17 cellular contexts compared by ENCODE assay signal in genomic region chr22:44362249-44363040, GRCh38. TPM values are rescaled to one million over a fixed set of nuclear protein-coding genes. Genes with fewer than 3 reads are reported as not detected.
DNase-seq lines count a peak whose midpoint lies in the region; ATAC-seq and TF ChIP-seq lines count a peak whose summit lies in the region.
"Had no signal": no experiment of that assay in that cellular context is flagged by ENCODE, and none has a peak within 500 bp of the region (broad histone marks: within the 10 kb centered on the region; RNA-seq: fewer than 3 reads in every experiment).

No MANE protein-coding gene starts in this region.

- H3K27me3 Mint-ChIP-seq in chondrocyte (ENCODE audit: low read depth) = no peaks in the 10 kb centered on the region

- peak overlapping the region; percentile 81 for H3K27ac Mint-ChIP-seq in chondrocyte (ENCODE audit: unreplicated experiment)
- H3K27ac Mint-ChIP-seq: memory B cell had no signal

- peak overlapping the region; percentile 93 for H2AK9ac ChIP-seq in IMR-90 (replicated peaks; ENCODE audit: low read depth, low read length, poor library complexity)

- H2BK120ac ChIP-seq in IMR-90 (ENCODE audit: low read depth, low read length) = peak overlapping the region; percentile 100

- H3K9ac ChIP-seq in IMR-90 (ENCODE audit: low read depth, low read length) = peak overlapping the region; percentile 8; the same call in 1 of the 2 replicates

- H4K5ac ChIP-seq in IMR-90 (ENCODE audit: low read depth, low read length) = peak overlapping the region; percentile 85

- H3K27ac ChIP-seq in IMR-90 (ENCODE audit: insufficient read depth, low read length) (peak overlapping the region; percentile 96), right atrium auricular region (peak overlapping the region; percentile 72 to 78), skin epidermis (peak overlapping the region in 13 of 21 experiments; percentile 15 to 80 (median 72))
- H3K27ac ChIP-seq: neutrophil had no signal

- no peaks in the 10 kb centered on the region for H3K36me3 Mint-ChIP-seq in chondrocyte (ENCODE audit: low read depth)
- H3K36me3 Mint-ChIP-seq: memory B cell had no signal

- H3K9me3 Mint-ChIP-seq in chondrocyte (ENCODE audit: low read depth) = no peaks in the 10 kb centered on the region
- H3K9me3 Mint-ChIP-seq: central memory CD8-positive, alpha-beta T cell; memory B cell had no signal

- H3K9me3 ChIP-seq in IMR-90 (ENCODE audit: control insufficient read depth, insufficient read depth, low read length) = no peaks in the 10 kb centered on the region
- no peaks in the 10 kb centered on the region for H3K9me3 ChIP-seq in right atrium auricular region
- H3K9me3 ChIP-seq: BE2C, neutrophil had no signal

- H3K4me1 Mint-ChIP-seq in chondrocyte (ENCODE audit: low read depth) = peaks cover 87% of the 10 kb centered on the region
- H3K4me1 Mint-ChIP-seq: central memory CD8-positive, alpha-beta T cell; memory B cell had no signal

- peak overlapping the region; percentile 73 for H2AFZ ChIP-seq in IMR-90 (replicated peaks; ENCODE audit: low read length, poor library complexity)

- H3K18ac ChIP-seq in IMR-90 (ENCODE audit: low read depth, low read length) = peak overlapping the region; percentile 89

- peak overlapping the region; percentile 93 for H2BK20ac ChIP-seq in IMR-90 (ENCODE audit: low read depth, low read length)

- H3K36me3 ChIP-seq in IMR-90 (ENCODE audit: control insufficient read depth, insufficient read depth, low read length) (no peaks in the 10 kb centered on the region), right atrium auricular region (no peaks in the 10 kb centered on the region)
- H3K36me3 ChIP-seq: BE2C, neutrophil had no signal

- H4K20me1 ChIP-seq in IMR-90 (ENCODE audit: insufficient read depth, low read length) = no peaks in the 10 kb centered on the region

- H3K79me1 ChIP-seq in IMR-90 (ENCODE audit: low read depth in 1 of 2, low read length in 2 of 2) = peaks cover 0 to 5% of the 10 kb centered on the region in 2 experiments; a peak in 1 of 4 replicates

- ATAC-seq in IMR-90 (ENCODE audit: low read depth) (no peak), GM21825 (IDR thresholded peaks at IDR 0.05; ENCODE audit: unreplicated experiment) (no peak)

- H3K4ac ChIP-seq in IMR-90 (ENCODE audit: low read depth, low read length) = peak overlapping the region; percentile 99

- peak overlapping the region; percentile 64 for H3K56ac ChIP-seq in IMR-90 (ENCODE audit: extremely low read depth, insufficient read depth, low read length)

- CTCF ChIA-PET in IMR-90 (lab: Yijun Ruan, JAX) = no interaction called here

- H3K4me1 ChIP-seq in IMR-90 (ENCODE audit: control insufficient read depth, insufficient read depth, low read length) = peaks cover 56% of the 10 kb centered on the region
- peaks cover 0 to 65% of the 10 kb centered on the region in 2 donors for H3K4me1 ChIP-seq in right atrium auricular region

- no peaks in the 10 kb centered on the region for H3K27me3 ChIP-seq in IMR-90 (ENCODE audit: control insufficient read depth, insufficient read depth, low read length)
- H3K27me3 ChIP-seq in right atrium auricular region = no peaks in the 10 kb centered on the region
- H3K27me3 ChIP-seq: BE2C had no signal

- TF ChIP-seq POLR2A in IMR-90 (IDR thresholded peaks at IDR 0.05; ENCODE audit: low read depth, low read length) = no peak; the same call in 1 of the 2 replicates

- no peak overlapping the region for H3K4me3 ChIP-seq in IMR-90 (ENCODE audit: insufficient read depth, low read depth, low read length)
- no peak overlapping the region for H3K4me3 ChIP-seq in right atrium auricular region
- H3K4me3 ChIP-seq in skin epidermis = no peak overlapping the region

- 97% methylated on average over 4 of the region's 8 CpGs; no CpG with 5 or more reads in 1 of the 2 experiments for WGBS in IMR-90 (ENCODE audit: extremely low coverage in 2 of 2, insufficient read length in 1 of 2), 2 experiments

- POLR2A ChIA-PET in IMR-90 (lab: Charles Lee; ENCODE audit: unreplicated experiment) = interaction anchor here (0.6 kb wide), 1 partner anchor 348 kb away, joined by 5 read pairs; no protein-coding TSS in a partner anchor

- H2BK5ac ChIP-seq in IMR-90 (ENCODE audit: low read depth, low read length, poor library complexity, severe bottlenecking) = peak overlapping the region; percentile 98

- DNase-seq in IMR-90 (peak; percentile 52), chondrocyte (ENCODE audit: low spot score) (peak; percentile 33), right atrium auricular region (ENCODE audit: low spot score) (no peak), NCI-H345 (lab: John Stamatoyannopoulos, UW) (no peak), amniotic stem cell (lab: John Stamatoyannopoulos, UW) (no peak), T-helper 1 cell (no peak)
- DNase-seq: activated CD4-positive, CD25-positive, alpha-beta regulatory T cell; activated naive CD4-positive, alpha-beta T cell treated with anti-CD3 and anti-CD28 coated beads, Interleukin-2, amount 50 U/mL, for 16 hours; BE2C; DMS79; NK-92 treated with Interleukin-12 subunit alpha and Interleukin-12 subunit beta, amount 100 ng/mL, for 24 hours; trophoblast cell had no signal

- in situ Hi-C loops in IMR-90 (cut with MboI; ENCODE audit: low sequenced_read_pairs) = no loop called here

- H3K23ac ChIP-seq in IMR-90 (ENCODE audit: low read depth, low read length) = peak overlapping the region; percentile 96

- dilution Hi-C loops in IMR-90 (cut with HindIII; ENCODE audit: low sequenced_read_pairs, unreplicated experiment) = no loop called here

- H3K4me3 Mint-ChIP-seq in chondrocyte (ENCODE audit: unreplicated experiment) = no peak overlapping the region
- H3K4me3 Mint-ChIP-seq: central memory CD8-positive, alpha-beta T cell; memory B cell had no signal

- H4K91ac ChIP-seq in IMR-90 (ENCODE audit: insufficient read depth, low read depth, low read length) = peak overlapping the region; percentile 100

- peak overlapping the region; percentile 92 to 97 for H4K8ac ChIP-seq in IMR-90 (ENCODE audit: low read depth in 2 of 2, low read length in 2 of 2)

- TF ChIP-seq RAD21 in IMR-90 (IDR thresholded peaks at IDR 0.05; ENCODE audit: low read length) = no peak

- peaks cover 27% of the 10 kb centered on the region for H3K9me1 ChIP-seq in IMR-90 (ENCODE audit: insufficient read depth, low read length)

- peak overlapping the region; percentile 96 for H3K14ac ChIP-seq in IMR-90 (replicated peaks; ENCODE audit: low read depth, low read length)

- BruUV-seq in IMR-90 (replicated peaks; lab: Mats Ljungman, UMichigan) = no TSS peak

- H2BK15ac ChIP-seq in IMR-90 (ENCODE audit: low read depth, low read length) = peak overlapping the region; percentile 95; the same call in 2 of the 3 replicates

- H3K4me2 ChIP-seq in IMR-90 (ENCODE audit: low read depth, low read length) = peak overlapping the region; percentile 51

- TF ChIP-seq CTCF in IMR-90 (conservative IDR thresholded peaks at IDR 0.05; ENCODE audit: low read depth, low read length) (no peak), chondrocyte (IDR thresholded peaks at IDR 0.05) (no peak), right atrium auricular region (IDR thresholded peaks at IDR 0.05) (no peak)

- peak overlapping the region; percentile 98 for H2AK5ac ChIP-seq in IMR-90 (ENCODE audit: low read depth, low read length)

- intact Hi-C loops in IMR-90 (cut with micrococcal nuclease) = loop anchor here (1.0 to 10.0 kb wide), 3 partner anchors 85 to 188 kb away; no protein-coding TSS in a partner anchor

TF ChIP-seq in IMR-90, 13 proteins besides CTCF, POLR2A, EP300 and RAD21:
- TF ChIP-seq, protein P1, sequence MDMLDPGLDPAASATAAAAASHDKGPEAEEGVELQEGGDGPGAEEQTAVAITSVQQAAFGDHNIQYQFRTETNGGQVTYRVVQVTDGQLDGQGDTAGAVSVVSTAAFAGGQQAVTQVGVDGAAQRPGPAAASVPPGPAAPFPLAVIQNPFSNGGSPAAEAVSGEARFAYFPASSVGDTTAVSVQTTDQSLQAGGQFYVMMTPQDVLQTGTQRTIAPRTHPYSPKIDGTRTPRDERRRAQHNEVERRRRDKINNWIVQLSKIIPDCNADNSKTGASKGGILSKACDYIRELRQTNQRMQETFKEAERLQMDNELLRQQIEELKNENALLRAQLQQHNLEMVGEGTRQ (IDR thresholded peaks at IDR 0.05; ENCODE audit: low read depth, low read length) = no peak
- TF ChIP-seq MXI1 (IDR thresholded peaks at IDR 0.05; ENCODE audit: borderline replicate concordance, low read depth, low read length) = no peak
- no peak for TF ChIP-seq MAFK (IDR thresholded peaks at IDR 0.05; ENCODE audit: low read depth, low read length)
- TF ChIP-seq RFX5 (IDR thresholded peaks at IDR 0.05; ENCODE audit: low read depth, low read length) = no peak
- no peak for TF ChIP-seq CHD1 (IDR thresholded peaks at IDR 0.05; ENCODE audit: low read depth, low read length)
- no peak for TF ChIP-seq ELK1 (IDR thresholded peaks at IDR 0.05; ENCODE audit: borderline replicate concordance, low read depth, low read length)
- no peak for TF ChIP-seq MAZ (IDR thresholded peaks at IDR 0.05; ENCODE audit: borderline replicate concordance, low read depth, low read length)

RNA-seq across cellular contexts. Expression of gene SHISAL1, which starts 49.7 kb away (rescaled TPM):
- total RNA-seq in IMR-90 (2012; rRNA removed) = 1.1 and 1.4 TPM in 2 replicates
- 0.83 and 1.0 TPM in 2 replicates for polyA plus RNA-seq in IMR-90 (2012; rRNA removed)
- polyA plus RNA-seq in IMR-90 (2012; cell fraction: cytosol; rRNA removed) = 0.36 and 0.56 TPM in 2 replicates
- 0.84 and 1.00 TPM in 2 replicates for polyA plus RNA-seq in IMR-90 (2012; cell fraction: nucleus; rRNA removed; ENCODE audit: low replicate concordance)
- total RNA-seq in chondrocyte = 7.5 to 20.9 TPM (median 8.3 TPM) in 3 replicates
- total RNA-seq in right atrium auricular region = 1 to 10 TPM in 1 of 2 donors, under 1 TPM in 1; 0.26 to 2.0 TPM

Comparison
In these comparisons a context has a peak if more than half of its experiments do, and no peak if none do; other contexts are left out.
1. DNase-seq: peak in IMR-90 (single experiment) and chondrocyte (single experiment); none in right atrium auricular region (single experiment), NCI-H345 (single experiment), amniotic stem cell (single experiment) and T-helper 1 cell (0 of 5).
2. Peak in every context shown above with its lines, with median percentiles within 50 percentile points of each other: H3K27ac ChIP-seq.